ENCODE assay signal across 5 cellular contexts in the genomic region with DNA sequence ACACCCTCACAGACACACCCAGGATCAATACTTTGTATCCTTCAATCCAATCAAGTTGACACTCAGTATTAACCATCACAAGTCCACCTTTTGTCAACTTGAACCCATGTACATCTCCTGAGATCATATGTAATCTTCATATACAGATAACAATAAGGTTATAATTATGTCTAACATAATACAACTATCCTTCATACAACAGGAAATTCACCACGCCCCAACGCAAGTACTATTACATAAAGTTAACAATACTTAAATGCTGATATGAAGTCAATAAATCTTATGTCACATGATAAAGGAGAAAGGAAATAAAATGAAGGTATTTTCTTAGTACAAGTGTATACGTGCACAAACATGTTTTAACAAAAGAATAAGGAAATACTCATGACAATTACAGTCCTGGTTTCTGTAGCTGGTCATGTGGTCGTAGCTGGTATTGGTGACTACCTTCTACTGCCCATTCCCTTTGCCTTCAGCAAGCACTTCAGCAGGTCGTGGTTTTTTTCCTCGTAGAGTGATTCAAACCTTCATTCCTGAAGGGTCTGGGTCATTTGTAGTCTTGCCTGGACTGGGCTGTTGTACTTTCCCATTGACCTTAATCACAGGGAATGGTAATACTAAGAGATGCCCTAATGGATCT. TPM values are rescaled to one million over a fixed set of nuclear protein-coding genes. Genes with fewer than 3 reads are reported as not detected.
"Had no signal": no experiment of that assay in that cellular context is flagged by ENCODE, and none has a peak within 500 bp of the region (broad histone marks: within the 10 kb centered on the region; RNA-seq: fewer than 3 reads in every experiment).

No MANE protein-coding gene starts in this region.

RNA-seq across cellular contexts. Expression of a gene that starts 11.2 kb away (rescaled TPM):
- total RNA-seq: endodermal cell, endothelial cell of umbilical vein, osteocyte, skeletal muscle tissue, tibial nerve had no signal
